In genomic region chr1:201222125-201222524, GRCh38 we compare ENCODE assay signal across 20 cellular contexts. TPM values are rescaled to one million over a fixed set of nuclear protein-coding genes. Genes with fewer than 3 reads are reported as not detected.
A peak's percentile ranks its signal among the peaks of the same experiment; 100 is the strongest.
DNase-seq lines count a peak whose midpoint lies in the region; ATAC-seq and TF ChIP-seq lines count a peak whose summit lies in the region.
"Had no signal": no experiment of that assay in that cellular context is flagged by ENCODE, and none has a peak within 500 bp of the region (broad histone marks: within the 10 kb centered on the region; RNA-seq: fewer than 3 reads in every experiment).

No MANE protein-coding gene starts in this region.

- TF ChIP-seq CTCF in lung (IDR thresholded peaks at IDR 0.05; ENCODE audit: control extremely low read depth, extremely low read depth) (no peak), type B pancreatic cell (conservative IDR thresholded peaks at IDR 0.05) (no peak)

- no peaks in the 10 kb centered on the region for H3K79me2 ChIP-seq in mesendoderm (ENCODE audit: control insufficient read depth, insufficient read depth, low read length)

- H2BK5ac ChIP-seq in mesendoderm (ENCODE audit: low read length), result no peak overlapping the region

- H3K27ac ChIP-seq in lung (ENCODE audit: low read depth in 1 of 2, low read length in 1 of 2) (no peak overlapping the region), mesendoderm (ENCODE audit: low read depth, low read length) (no peak overlapping the region)
- H3K27ac ChIP-seq: left lung, ovary, SK-N-MC, thoracic aorta, vagina had no signal

- 83 to 93% methylated on average over 6 of the region's 6 CpGs for WGBS in lung, 2 donors
- no CpG with 5 or more reads among the region's 6 CpGs for WGBS in mesendoderm (ENCODE audit: extremely low coverage, insufficient coverage, low lambda C conversion rate)

- no peak for ATAC-seq in lung (ENCODE audit: insufficient read depth, low FRiP score)
- no peak for ATAC-seq in HG02885 (IDR thresholded peaks at IDR 0.05; ENCODE audit: poor library complexity, unreplicated experiment)

- no peak overlapping the region for H4K8ac ChIP-seq in mesendoderm (ENCODE audit: low read depth, low read length)

- H3K4me3 ChIP-seq in lung, result no peak overlapping the region
- no peak overlapping the region for H3K4me3 ChIP-seq in mesendoderm (ENCODE audit: low read length)
- H3K4me3 ChIP-seq in MG63, result no peak overlapping the region
- H3K4me3 ChIP-seq: A549, left lung, ovary, SK-N-MC, thoracic aorta, vagina had no signal

- DNase-seq in activated effector memory CD4-positive, alpha-beta T cell treated with anti-CD3 and anti-CD28 coated beads, Interleukin-2, amount 50 U/mL, for 16 hours, result peak; percentile 31
- no peak for DNase-seq in activated effector memory CD4-positive, alpha-beta T cell treated with Interleukin-2 at 50 U/mL for 16 hours
- DNase-seq in ecto neural progenitor cell (ENCODE audit: low spot score) (peak; percentile 23), lung (ENCODE audit: low spot score) (peak; percentile 22), type B pancreatic cell (ENCODE audit: extremely low spot score, unreplicated experiment) (peak; percentile 58), mesendoderm (no peak), MG63 (no peak)
- DNase-seq: natural killer cell had no signal

- H3K36me3 ChIP-seq in lung (ENCODE audit: control insufficient read depth in 2 of 2, insufficient read depth in 2 of 2, low read length in 2 of 2), result no peaks in the 10 kb centered on the region
- no peaks in the 10 kb centered on the region for H3K36me3 ChIP-seq in mesendoderm (ENCODE audit: control insufficient read depth, insufficient read depth, low read length)
- H3K36me3 ChIP-seq in MG63, result no peaks in the 10 kb centered on the region
- H3K36me3 ChIP-seq: left lung, ovary, thoracic aorta, vagina had no signal

- peaks cover 5% of the 10 kb centered on the region for H3K4me1 Mint-ChIP-seq in type B pancreatic cell (ENCODE audit: unreplicated experiment)
- H3K4me1 Mint-ChIP-seq: CD4-positive, alpha-beta memory T cell; natural killer cell had no signal

- H3K36me3 Mint-ChIP-seq in type B pancreatic cell, result no peaks in the 10 kb centered on the region
- H3K36me3 Mint-ChIP-seq: activated naive CD8-positive, alpha-beta T cell; CD4-positive, alpha-beta memory T cell; natural killer cell had no signal

- H3K27me3 ChIP-seq in lung (ENCODE audit: control insufficient read depth, insufficient read depth), result no peaks in the 10 kb centered on the region
- H3K27me3 ChIP-seq in mesendoderm (ENCODE audit: insufficient read depth, low read length, poor library complexity), result no peaks in the 10 kb centered on the region
- H3K27me3 ChIP-seq in MG63, result no peaks in the 10 kb centered on the region
- H3K27me3 ChIP-seq: left lung, ovary, vagina had no signal

- H3K56ac ChIP-seq in mesendoderm (ENCODE audit: low read length), result no peak overlapping the region

- H3K79me1 ChIP-seq in mesendoderm (ENCODE audit: low read length), result no peaks in the 10 kb centered on the region

- no peaks in the 10 kb centered on the region for H3K9me3 Mint-ChIP-seq in type B pancreatic cell
- H3K9me3 Mint-ChIP-seq: CD4-positive, alpha-beta memory T cell; natural killer cell; stimulated activated naive CD8-positive, alpha-beta T cell treated with anti-CD3 and anti-CD28 coated beads, Interleukin-15, Interleukin-2, amounts not matched to agents 100 ng/mL and 50 ng/mL, for 24 hours had no signal

- no peak overlapping the region for H3K18ac ChIP-seq in mesendoderm (ENCODE audit: low read length)

- no peak overlapping the region for H3K4ac ChIP-seq in mesendoderm (ENCODE audit: low read depth, low read length)

- H3K9me3 ChIP-seq in lung (ENCODE audit: control insufficient read depth in 2 of 2, insufficient read depth in 1 of 2, low read length in 1 of 2) (no peaks in the 10 kb centered on the region), MG63 (no peaks in the 10 kb centered on the region)
- H3K9me3 ChIP-seq: A549, left lung, ovary, thoracic aorta, vagina had no signal

- no peaks in the 10 kb centered on the region for H3K27me3 Mint-ChIP-seq in type B pancreatic cell
- H3K27me3 Mint-ChIP-seq: activated naive CD8-positive, alpha-beta T cell; stimulated activated naive CD8-positive, alpha-beta T cell treated with anti-CD3 and anti-CD28 coated beads, Interleukin-15, Interleukin-2, amounts not matched to agents 100 ng/mL and 50 ng/mL, for 24 hours had no signal

- H3K4me2 ChIP-seq in mesendoderm (ENCODE audit: low read length), result no peak overlapping the region
- H3K4me2 ChIP-seq: A549 had no signal

- no peak overlapping the region for H3K27ac Mint-ChIP-seq in type B pancreatic cell
- H3K27ac Mint-ChIP-seq: activated naive CD8-positive, alpha-beta T cell; CD4-positive, alpha-beta memory T cell; natural killer cell; stimulated activated naive CD8-positive, alpha-beta T cell treated with anti-CD3 and anti-CD28 coated beads, Interleukin-15, Interleukin-2, amounts not matched to agents 100 ng/mL and 50 ng/mL, for 24 hours had no signal

- H2BK15ac ChIP-seq in mesendoderm (replicated peaks; ENCODE audit: low read depth), result no peak overlapping the region

- no peak overlapping the region for H3K23ac ChIP-seq in mesendoderm (ENCODE audit: low read length)

- no peak overlapping the region for H4K5ac ChIP-seq in mesendoderm (ENCODE audit: low read length)

- no peak overlapping the region for H2BK120ac ChIP-seq in mesendoderm (ENCODE audit: low read depth, low read length)

- no peak overlapping the region for H3K4me3 Mint-ChIP-seq in type B pancreatic cell
- H3K4me3 Mint-ChIP-seq: activated naive CD8-positive, alpha-beta T cell; CD4-positive, alpha-beta memory T cell; natural killer cell; stimulated activated naive CD8-positive, alpha-beta T cell treated with anti-CD3 and anti-CD28 coated beads, Interleukin-15, Interleukin-2, amounts not matched to agents 100 ng/mL and 50 ng/mL, for 24 hours had no signal

- H3K4me1 ChIP-seq in lung (ENCODE audit: control insufficient read depth in 2 of 2, insufficient read depth in 2 of 2, low read length in 2 of 2), result no peaks in the 10 kb centered on the region
- no peaks in the 10 kb centered on the region for H3K4me1 ChIP-seq in mesendoderm (ENCODE audit: control insufficient read depth, low read depth, low read length)
- H3K4me1 ChIP-seq: left lung, vagina had no signal

- H3K9ac ChIP-seq in mesendoderm (ENCODE audit: low read length), result no peak overlapping the region

- no peak overlapping the region for H2AK5ac ChIP-seq in mesendoderm (ENCODE audit: low read length)

RNA-seq across cellular contexts. Expression of gene IGFN1, which starts 31.5 kb away (rescaled TPM):
- total RNA-seq in lung (1 to 10 TPM in 1 of 2 donors, under 1 TPM in 1; 0.97 to 2.0 TPM), type B pancreatic cell (ENCODE audit: low replicate concordance) (2.0 and 7.9 TPM in 2 replicates)
- polyA plus RNA-seq in lung, result 1 to 10 TPM in 1 of 2 donors, under 1 TPM in 1; 0.25 to 3.6 TPM
- polyA plus RNA-seq in mesendoderm (2013, experiment 1 of 2), result 0.01 TPM
- polyA plus RNA-seq in mesendoderm (2013, experiment 2 of 2), result 0.04 TPM
- 0.16 TPM in 1 of 2 replicates, not detected in the other for total RNA-seq in MG63 (2014; rRNA removed; shearing (Covaris generic); ENCODE audit: low replicate concordance)
- total RNA-seq: CD4-positive, alpha-beta memory T cell; glomerular endothelial cell; natural killer cell; T-helper 1 cell treated with Interleukin-12 subunit alpha and Interleukin-12 subunit beta and Interleukin-4 antibody, amounts not matched to agents 30 ng/mL and 1 ng/mL, for 36 hours; thoracic aorta; vagina had no signal
- polyA plus RNA-seq: CD4-positive, alpha-beta memory T cell had no signal

Comparison
In these comparisons a context has a peak if more than half of its experiments do, and no peak if none do; other contexts are left out.
1. DNase-seq: peak in activated effector memory CD4-positive, alpha-beta T cell treated with anti-CD3 and anti-CD28 coated beads, Interleukin-2, amount 50 U/mL, for 16 hours (single experiment), ecto neural progenitor cell (single experiment), lung (single experiment) and type B pancreatic cell (single experiment); none in activated effector memory CD4-positive, alpha-beta T cell treated with Interleukin-2 at 50 U/mL for 16 hours (single experiment), mesendoderm (single experiment) and MG63 (single experiment).